Comparison of ENCODE assay signal across 1 cellular context in genomic region chr12:47758834-47759690, GRCh38.
A peak's percentile ranks its signal among the peaks of the same experiment; 100 is the strongest.
TF ChIP-seq lines count a peak whose summit lies in the region.

Gene RAPGEF3, minus strand, starts transcription at chr12:47758880. Its CDS starts 324 bp downstream, at chr12:47758556.

TF ChIP-seq in HepG2, 621 proteins besides CTCF, POLR2A, EP300 and RAD21 (continued from another document and continues in another):
- TF ChIP-seq HNRNPLL (IDR thresholded peaks at IDR 0.05; ENCODE audit: low read depth, low read length, poor library complexity, severe bottlenecking) (peak; percentile 57), MAX (IDR thresholded peaks at IDR 0.05) (peak; percentile 91), MYC (CRISPR knock-in tag; IDR thresholded peaks at IDR 0.05; ENCODE audit: borderline replicate concordance) (peak; percentile 73; the same call in 1 of the 2 replicates), FOSL2 (CRISPR knock-in tag; IDR thresholded peaks at IDR 0.05) (peak; percentile 85), ZNF12 (CRISPR knock-in tag; IDR thresholded peaks at IDR 0.05) (peak; percentile 20; the same call in 1 of the 2 replicates), HOXA3 (CRISPR knock-in tag; IDR thresholded peaks at IDR 0.05) (0 out of 2 replicates have a peak, but pooled peaks have one; percentile 9), FOXA1 (IDR thresholded peaks at IDR 0.05) (no peak), FOXA1 (CRISPR knock-in tag; IDR thresholded peaks at IDR 0.05) (peak; percentile 68), NFE2 (CRISPR knock-in tag; IDR thresholded peaks at IDR 0.05) (no peak), ZNF556 (CRISPR knock-in tag; IDR thresholded peaks at IDR 0.05; ENCODE audit: borderline replicate concordance) (peak; percentile 27; the same call in 1 of the 2 replicates), AGO1 (IDR thresholded peaks at IDR 0.05; ENCODE audit: low read depth, low read length, poor library complexity, severe bottlenecking) (no peak), ZNF44 (CRISPR knock-in tag; IDR thresholded peaks at IDR 0.05) (no peak), ATF3 (CRISPR knock-in tag; IDR thresholded peaks at IDR 0.05) (0 out of 2 replicates have a peak, but pooled peaks have one; percentile 17), GFI1 (CRISPR knock-in tag; IDR thresholded peaks at IDR 0.05; ENCODE audit: borderline replicate concordance) (0 out of 2 replicates have a peak, but pooled peaks have one; percentile 43), FOXK1 (CRISPR knock-in tag; IDR thresholded peaks at IDR 0.05; ENCODE audit: borderline replicate concordance, low read depth) (0 out of 2 replicates have a peak, but pooled peaks have one; percentile 35), IKZF5 (CRISPR knock-in tag; IDR thresholded peaks at IDR 0.05) (0 out of 2 replicates have a peak, but pooled peaks have one; percentile 31), ZNF350 (CRISPR knock-in tag; IDR thresholded peaks at IDR 0.05; ENCODE audit: borderline replicate concordance, low read depth) (0 out of 2 replicates have a peak, but pooled peaks have one; percentile 31), SMC3 (IDR thresholded peaks at IDR 0.05; ENCODE audit: low read length) (no peak), ZNF574 (CRISPR knock-in tag; IDR thresholded peaks at IDR 0.05) (peak; percentile 64; the same call in 1 of the 2 replicates), ZBTB10 (CRISPR knock-in tag; IDR thresholded peaks at IDR 0.05; ENCODE audit: borderline replicate concordance) (0 out of 2 replicates have a peak, but pooled peaks have one; percentile 45), ZNF326 (CRISPR knock-in tag; IDR thresholded peaks at IDR 0.05; ENCODE audit: borderline replicate concordance) (no peak), ELF1 (CRISPR knock-in tag; IDR thresholded peaks at IDR 0.05) (peak; percentile 45; the same call in 1 of the 2 replicates), ZBTB39 (CRISPR knock-in tag; IDR thresholded peaks at IDR 0.05) (0 out of 2 replicates have a peak, but pooled peaks have one; percentile 61), MTA3 (CRISPR knock-in tag; IDR thresholded peaks at IDR 0.05) (no peak), HNRNPK (IDR thresholded peaks at IDR 0.05; ENCODE audit: low read depth, low read length, poor library complexity, severe bottlenecking) (peak; percentile 40), ZFP90 (CRISPR knock-in tag; IDR thresholded peaks at IDR 0.05; ENCODE audit: borderline replicate concordance) (no peak), ZFP91 (CRISPR knock-in tag; IDR thresholded peaks at IDR 0.05; ENCODE audit: borderline replicate concordance) (peak; percentile 36; the same call in 1 of the 2 replicates), ZNF552 (CRISPR knock-in tag; IDR thresholded peaks at IDR 0.05; ENCODE audit: borderline replicate concordance) (no peak), MNT (IDR thresholded peaks at IDR 0.05) (peak; percentile 63), ZBTB7B (CRISPR knock-in tag; IDR thresholded peaks at IDR 0.05) (0 out of 2 replicates have a peak, but pooled peaks have one; percentile 11), ZNF407 (CRISPR knock-in tag; IDR thresholded peaks at IDR 0.05; ENCODE audit: not compliant biosample characterization) (peak; percentile 38), HIVEP1 (CRISPR knock-in tag; IDR thresholded peaks at IDR 0.05) (peak; percentile 61; the same call in 1 of the 2 replicates), DMAP1 (CRISPR knock-in tag; IDR thresholded peaks at IDR 0.05) (0 out of 2 replicates have a peak, but pooled peaks have one; percentile 42), SRSF1 (optimal IDR thresholded peaks at IDR 0.05; ENCODE audit: low read depth, low read length) (peak; percentile 97)
